1 cellular context compared by ENCODE assay signal in the genomic region with DNA sequence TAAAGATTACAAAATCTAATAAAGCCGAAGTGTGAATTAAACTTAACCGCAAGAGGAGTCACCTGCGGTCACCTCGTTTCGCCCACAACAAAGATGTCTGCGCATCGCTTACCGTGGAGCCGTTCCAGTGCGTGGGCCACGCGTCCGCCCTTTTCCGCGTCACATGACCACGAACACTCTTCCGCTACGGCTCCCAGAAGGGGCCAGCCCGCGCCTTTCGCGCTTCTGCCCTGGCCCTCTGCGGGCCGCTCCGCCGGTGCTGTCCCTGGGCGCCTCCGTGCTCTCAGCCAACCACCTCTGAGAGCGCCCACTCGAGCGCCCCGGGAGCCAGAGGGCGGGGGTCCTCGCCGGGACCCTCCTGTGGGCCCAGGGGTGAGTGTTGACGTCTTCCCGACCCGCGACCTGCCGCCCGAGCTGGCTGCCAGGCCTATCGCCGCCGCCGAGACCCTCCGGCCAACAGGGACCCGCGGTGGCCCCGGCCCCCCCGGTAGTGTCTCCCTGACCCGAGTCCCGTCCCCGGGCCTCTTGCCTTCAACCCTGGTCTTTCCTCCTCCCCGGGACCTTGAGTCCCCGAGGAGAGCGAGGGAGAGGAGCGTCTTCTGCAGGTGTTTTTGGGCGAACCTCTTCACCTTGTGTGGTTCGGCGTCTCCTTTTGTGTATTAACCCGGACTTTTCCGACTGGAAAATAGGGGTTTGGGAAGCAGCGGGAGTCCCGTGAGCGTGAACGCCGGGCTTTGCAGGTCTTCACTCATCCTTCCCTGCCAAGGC.
TF ChIP-seq lines count a peak whose summit lies in the region.

A gene with protein sequence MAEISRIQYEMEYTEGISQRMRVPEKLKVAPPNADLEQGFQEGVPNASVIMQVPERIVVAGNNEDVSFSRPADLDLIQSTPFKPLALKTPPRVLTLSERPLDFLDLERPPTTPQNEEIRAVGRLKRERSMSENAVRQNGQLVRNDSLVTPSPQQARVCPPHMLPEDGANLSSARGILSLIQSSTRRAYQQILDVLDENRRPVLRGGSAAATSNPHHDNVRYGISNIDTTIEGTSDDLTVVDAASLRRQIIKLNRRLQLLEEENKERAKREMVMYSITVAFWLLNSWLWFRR (plus strand): TSS at position 196 of the 768 bp plus-strand sequence. CDS start 5,415 bp downstream, outside the sequence.

TF ChIP-seq in HepG2, 621 proteins besides CTCF, POLR2A, EP300 and RAD21 (continued from another document and continues in another):
- TF ChIP-seq, protein P1, sequence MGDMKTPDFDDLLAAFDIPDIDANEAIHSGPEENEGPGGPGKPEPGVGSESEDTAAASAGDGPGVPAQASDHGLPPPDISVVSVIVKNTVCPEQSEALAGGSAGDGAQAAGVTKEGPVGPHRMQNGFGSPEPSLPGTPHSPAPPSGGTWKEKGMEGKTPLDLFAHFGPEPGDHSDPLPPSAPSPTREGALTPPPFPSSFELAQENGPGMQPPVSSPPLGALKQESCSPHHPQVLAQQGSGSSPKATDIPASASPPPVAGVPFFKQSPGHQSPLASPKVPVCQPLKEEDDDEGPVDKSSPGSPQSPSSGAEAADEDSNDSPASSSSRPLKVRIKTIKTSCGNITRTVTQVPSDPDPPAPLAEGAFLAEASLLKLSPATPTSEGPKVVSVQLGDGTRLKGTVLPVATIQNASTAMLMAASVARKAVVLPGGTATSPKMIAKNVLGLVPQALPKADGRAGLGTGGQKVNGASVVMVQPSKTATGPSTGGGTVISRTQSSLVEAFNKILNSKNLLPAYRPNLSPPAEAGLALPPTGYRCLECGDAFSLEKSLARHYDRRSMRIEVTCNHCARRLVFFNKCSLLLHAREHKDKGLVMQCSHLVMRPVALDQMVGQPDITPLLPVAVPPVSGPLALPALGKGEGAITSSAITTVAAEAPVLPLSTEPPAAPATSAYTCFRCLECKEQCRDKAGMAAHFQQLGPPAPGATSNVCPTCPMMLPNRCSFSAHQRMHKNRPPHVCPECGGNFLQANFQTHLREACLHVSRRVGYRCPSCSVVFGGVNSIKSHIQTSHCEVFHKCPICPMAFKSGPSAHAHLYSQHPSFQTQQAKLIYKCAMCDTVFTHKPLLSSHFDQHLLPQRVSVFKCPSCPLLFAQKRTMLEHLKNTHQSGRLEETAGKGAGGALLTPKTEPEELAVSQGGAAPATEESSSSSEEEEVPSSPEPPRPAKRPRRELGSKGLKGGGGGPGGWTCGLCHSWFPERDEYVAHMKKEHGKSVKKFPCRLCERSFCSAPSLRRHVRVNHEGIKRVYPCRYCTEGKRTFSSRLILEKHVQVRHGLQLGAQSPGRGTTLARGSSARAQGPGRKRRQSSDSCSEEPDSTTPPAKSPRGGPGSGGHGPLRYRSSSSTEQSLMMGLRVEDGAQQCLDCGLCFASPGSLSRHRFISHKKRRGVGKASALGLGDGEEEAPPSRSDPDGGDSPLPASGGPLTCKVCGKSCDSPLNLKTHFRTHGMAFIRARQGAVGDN (CRISPR knock-in tag; IDR thresholded peaks at IDR 0.05), result peak; percentile 99
- peak; percentile 59; the same call in 1 of the 2 replicates for TF ChIP-seq NFE2L1 (CRISPR knock-in tag; IDR thresholded peaks at IDR 0.05; ENCODE audit: borderline replicate concordance)
- TF ChIP-seq, protein P2, sequence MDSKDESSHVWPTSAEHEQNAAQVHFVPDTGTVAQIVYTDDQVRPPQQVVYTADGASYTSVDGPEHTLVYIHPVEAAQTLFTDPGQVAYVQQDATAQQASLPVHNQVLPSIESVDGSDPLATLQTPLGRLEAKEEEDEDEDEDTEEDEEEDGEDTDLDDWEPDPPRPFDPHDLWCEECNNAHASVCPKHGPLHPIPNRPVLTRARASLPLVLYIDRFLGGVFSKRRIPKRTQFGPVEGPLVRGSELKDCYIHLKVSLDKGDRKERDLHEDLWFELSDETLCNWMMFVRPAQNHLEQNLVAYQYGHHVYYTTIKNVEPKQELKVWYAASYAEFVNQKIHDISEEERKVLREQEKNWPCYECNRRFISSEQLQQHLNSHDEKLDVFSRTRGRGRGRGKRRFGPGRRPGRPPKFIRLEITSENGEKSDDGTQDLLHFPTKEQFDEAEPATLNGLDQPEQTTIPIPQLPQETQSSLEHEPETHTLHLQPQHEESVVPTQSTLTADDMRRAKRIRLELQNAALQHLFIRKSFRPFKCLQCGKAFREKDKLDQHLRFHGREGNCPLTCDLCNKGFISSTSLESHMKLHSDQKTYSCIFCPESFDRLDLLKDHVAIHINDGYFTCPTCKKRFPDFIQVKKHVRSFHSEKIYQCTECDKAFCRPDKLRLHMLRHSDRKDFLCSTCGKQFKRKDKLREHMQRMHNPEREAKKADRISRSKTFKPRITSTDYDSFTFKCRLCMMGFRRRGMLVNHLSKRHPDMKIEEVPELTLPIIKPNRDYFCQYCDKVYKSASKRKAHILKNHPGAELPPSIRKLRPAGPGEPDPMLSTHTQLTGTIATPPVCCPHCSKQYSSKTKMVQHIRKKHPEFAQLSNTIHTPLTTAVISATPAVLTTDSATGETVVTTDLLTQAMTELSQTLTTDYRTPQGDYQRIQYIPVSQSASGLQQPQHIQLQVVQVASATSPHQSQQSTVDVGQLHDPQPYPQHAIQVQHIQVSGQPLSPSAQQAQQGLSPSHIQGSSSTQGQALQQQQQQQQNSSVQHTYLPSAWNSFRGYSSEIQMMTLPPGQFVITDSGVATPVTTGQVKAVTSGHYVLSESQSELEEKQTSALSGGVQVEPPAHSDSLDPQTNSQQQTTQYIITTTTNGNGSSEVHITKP (CRISPR knock-in tag; IDR thresholded peaks at IDR 0.05; ENCODE audit: low read depth), result peak; percentile 62; the same call in 1 of the 2 replicates
- peak; percentile 89 for TF ChIP-seq FOXA3 (CRISPR knock-in tag; IDR thresholded peaks at IDR 0.05)
- TF ChIP-seq PITX1 (CRISPR knock-in tag; IDR thresholded peaks at IDR 0.05), result peak; percentile 82
- TF ChIP-seq, protein P3, sequence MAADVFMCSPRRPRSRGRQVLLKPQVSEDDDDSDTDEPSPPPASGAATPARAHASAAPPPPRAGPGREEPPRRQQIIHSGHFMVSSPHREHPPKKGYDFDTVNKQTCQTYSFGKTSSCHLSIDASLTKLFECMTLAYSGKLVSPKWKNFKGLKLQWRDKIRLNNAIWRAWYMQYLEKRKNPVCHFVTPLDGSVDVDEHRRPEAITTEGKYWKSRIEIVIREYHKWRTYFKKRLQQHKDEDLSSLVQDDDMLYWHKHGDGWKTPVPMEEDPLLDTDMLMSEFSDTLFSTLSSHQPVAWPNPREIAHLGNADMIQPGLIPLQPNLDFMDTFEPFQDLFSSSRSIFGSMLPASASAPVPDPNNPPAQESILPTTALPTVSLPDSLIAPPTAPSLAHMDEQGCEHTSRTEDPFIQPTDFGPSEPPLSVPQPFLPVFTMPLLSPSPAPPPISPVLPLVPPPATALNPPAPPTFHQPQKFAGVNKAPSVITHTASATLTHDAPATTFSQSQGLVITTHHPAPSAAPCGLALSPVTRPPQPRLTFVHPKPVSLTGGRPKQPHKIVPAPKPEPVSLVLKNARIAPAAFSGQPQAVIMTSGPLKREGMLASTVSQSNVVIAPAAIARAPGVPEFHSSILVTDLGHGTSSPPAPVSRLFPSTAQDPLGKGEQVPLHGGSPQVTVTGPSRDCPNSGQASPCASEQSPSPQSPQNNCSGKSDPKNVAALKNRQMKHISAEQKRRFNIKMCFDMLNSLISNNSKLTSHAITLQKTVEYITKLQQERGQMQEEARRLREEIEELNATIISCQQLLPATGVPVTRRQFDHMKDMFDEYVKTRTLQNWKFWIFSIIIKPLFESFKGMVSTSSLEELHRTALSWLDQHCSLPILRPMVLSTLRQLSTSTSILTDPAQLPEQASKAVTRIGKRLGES (CRISPR knock-in tag; IDR thresholded peaks at IDR 0.05; ENCODE audit: borderline replicate concordance), result 0 out of 2 replicates have a peak, but pooled peaks have one; percentile 79
- TF ChIP-seq AGO1 (IDR thresholded peaks at IDR 0.05; ENCODE audit: low read depth, low read length, poor library complexity, severe bottlenecking), result peak; percentile 62
- TF ChIP-seq ZNF569 (CRISPR knock-in tag; IDR thresholded peaks at IDR 0.05; ENCODE audit: borderline replicate concordance), result peak; percentile 91; the same call in 1 of the 2 replicates
- 0 out of 2 replicates have a peak, but pooled peaks have one; percentile 22 for TF ChIP-seq ADNP (CRISPR knock-in tag; IDR thresholded peaks at IDR 0.05)
- peak; percentile 95 for TF ChIP-seq ZNF547 (CRISPR knock-in tag; IDR thresholded peaks at IDR 0.05)
- peak; percentile 98 for TF ChIP-seq ETV5 (CRISPR knock-in tag; IDR thresholded peaks at IDR 0.05; ENCODE audit: borderline replicate concordance)
- no peak for TF ChIP-seq SMC3 (IDR thresholded peaks at IDR 0.05; ENCODE audit: low read length)
- TF ChIP-seq BORCS8-MEF2B (CRISPR knock-in tag; IDR thresholded peaks at IDR 0.05), result peak; percentile 95
- TF ChIP-seq KDM4B (CRISPR knock-in tag; IDR thresholded peaks at IDR 0.05), result peak; percentile 94; the same call in 1 of the 2 replicates
- 0 out of 2 replicates have a peak, but pooled peaks have one; percentile 40 for TF ChIP-seq GTF3A (CRISPR knock-in tag; conservative IDR thresholded peaks at IDR 0.05)
- peak; percentile 77 for TF ChIP-seq ZNF44 (CRISPR knock-in tag; IDR thresholded peaks at IDR 0.05)
- peak; percentile 35; the same call in 1 of the 2 replicates for TF ChIP-seq ZMYM2 (CRISPR knock-in tag; IDR thresholded peaks at IDR 0.05)
- TF ChIP-seq NPAS2 (CRISPR knock-in tag; IDR thresholded peaks at IDR 0.05; ENCODE audit: borderline replicate concordance), result no peak
- no peak for TF ChIP-seq PCBP2 (optimal IDR thresholded peaks at IDR 0.05; ENCODE audit: low read depth, low read length, poor library complexity, severe bottlenecking)
- TF ChIP-seq SKI (IDR thresholded peaks at IDR 0.05; ENCODE audit: partially characterized antibody), result no peak
- peak; percentile 40; the same call in 1 of the 2 replicates for TF ChIP-seq NR2F6 (IDR thresholded peaks at IDR 0.05)
- peak; percentile 65; the same call in 1 of the 2 replicates for TF ChIP-seq NR2F6 (CRISPR knock-in tag; IDR thresholded peaks at IDR 0.05)
- peak; percentile 93; the same call in 1 of the 2 replicates for TF ChIP-seq ZNF839 (CRISPR knock-in tag; IDR thresholded peaks at IDR 0.05; ENCODE audit: borderline replicate concordance)
- peak; percentile 97 for TF ChIP-seq ASH2L (IDR thresholded peaks at IDR 0.05; ENCODE audit: insufficient read length, low read depth, low read length)
- no peak for TF ChIP-seq SMYD3 (CRISPR knock-in tag; IDR thresholded peaks at IDR 0.05)
- TF ChIP-seq, protein P4, sequence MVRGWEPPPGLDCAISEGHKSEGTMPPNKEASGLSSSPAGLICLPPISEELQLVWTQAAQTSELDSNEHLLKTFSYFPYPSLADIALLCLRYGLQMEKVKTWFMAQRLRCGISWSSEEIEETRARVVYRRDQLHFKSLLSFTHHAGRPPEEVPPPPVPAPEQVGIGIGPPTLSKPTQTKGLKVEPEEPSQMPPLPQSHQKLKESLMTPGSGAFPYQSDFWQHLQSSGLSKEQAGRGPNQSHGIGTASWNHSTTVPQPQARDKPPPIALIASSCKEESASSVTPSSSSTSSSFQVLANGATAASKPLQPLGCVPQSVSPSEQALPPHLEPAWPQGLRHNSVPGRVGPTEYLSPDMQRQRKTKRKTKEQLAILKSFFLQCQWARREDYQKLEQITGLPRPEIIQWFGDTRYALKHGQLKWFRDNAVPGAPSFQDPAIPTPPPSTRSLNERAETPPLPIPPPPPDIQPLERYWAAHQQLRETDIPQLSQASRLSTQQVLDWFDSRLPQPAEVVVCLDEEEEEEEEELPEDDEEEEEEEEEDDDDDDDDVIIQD (CRISPR knock-in tag; IDR thresholded peaks at IDR 0.05; ENCODE audit: low read depth), result peak; percentile 99
- TF ChIP-seq, protein P5, sequence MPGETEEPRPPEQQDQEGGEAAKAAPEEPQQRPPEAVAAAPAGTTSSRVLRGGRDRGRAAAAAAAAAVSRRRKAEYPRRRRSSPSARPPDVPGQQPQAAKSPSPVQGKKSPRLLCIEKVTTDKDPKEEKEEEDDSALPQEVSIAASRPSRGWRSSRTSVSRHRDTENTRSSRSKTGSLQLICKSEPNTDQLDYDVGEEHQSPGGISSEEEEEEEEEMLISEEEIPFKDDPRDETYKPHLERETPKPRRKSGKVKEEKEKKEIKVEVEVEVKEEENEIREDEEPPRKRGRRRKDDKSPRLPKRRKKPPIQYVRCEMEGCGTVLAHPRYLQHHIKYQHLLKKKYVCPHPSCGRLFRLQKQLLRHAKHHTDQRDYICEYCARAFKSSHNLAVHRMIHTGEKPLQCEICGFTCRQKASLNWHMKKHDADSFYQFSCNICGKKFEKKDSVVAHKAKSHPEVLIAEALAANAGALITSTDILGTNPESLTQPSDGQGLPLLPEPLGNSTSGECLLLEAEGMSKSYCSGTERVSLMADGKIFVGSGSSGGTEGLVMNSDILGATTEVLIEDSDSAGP (CRISPR knock-in tag; IDR thresholded peaks at IDR 0.05; ENCODE audit: borderline replicate concordance), result peak; percentile 97
- peak; percentile 68 for TF ChIP-seq GABPA (IDR thresholded peaks at IDR 0.05; ENCODE audit: low read depth, low read length)
- peak; percentile 92 for TF ChIP-seq GABPA (CRISPR knock-in tag; IDR thresholded peaks at IDR 0.05; ENCODE audit: low read depth)
- peak; percentile 96 for TF ChIP-seq SAP130 (CRISPR knock-in tag; IDR thresholded peaks at IDR 0.05; ENCODE audit: low read depth)
- peak; percentile 87; the same call in 2 of the 3 replicates for TF ChIP-seq MXI1 (IDR thresholded peaks at IDR 0.05; ENCODE audit: borderline replicate concordance, low read depth, low read length)
- TF ChIP-seq FOXK2 (IDR thresholded peaks at IDR 0.05), result 0 out of 2 replicates have a peak, but pooled peaks have one; percentile 11
- TF ChIP-seq MBD4 (IDR thresholded peaks at IDR 0.05; ENCODE audit: borderline replicate concordance, low read length), result no peak
- TF ChIP-seq RFXANK (CRISPR knock-in tag; IDR thresholded peaks at IDR 0.05), result peak; percentile 65; the same call in 1 of the 2 replicates
- peak; percentile 98 for TF ChIP-seq ZNF160 (CRISPR knock-in tag; IDR thresholded peaks at IDR 0.05)
- TF ChIP-seq NFIC (IDR thresholded peaks at IDR 0.05; ENCODE audit: low read length), result peak; percentile 40; the same call in 1 of the 2 replicates
- TF ChIP-seq ZNF737 (CRISPR knock-in tag; IDR thresholded peaks at IDR 0.05; ENCODE audit: borderline replicate concordance), result no peak
- peak; percentile 99 for TF ChIP-seq ZFX (CRISPR knock-in tag; IDR thresholded peaks at IDR 0.05; ENCODE audit: low read depth)
- TF ChIP-seq, protein P6, sequence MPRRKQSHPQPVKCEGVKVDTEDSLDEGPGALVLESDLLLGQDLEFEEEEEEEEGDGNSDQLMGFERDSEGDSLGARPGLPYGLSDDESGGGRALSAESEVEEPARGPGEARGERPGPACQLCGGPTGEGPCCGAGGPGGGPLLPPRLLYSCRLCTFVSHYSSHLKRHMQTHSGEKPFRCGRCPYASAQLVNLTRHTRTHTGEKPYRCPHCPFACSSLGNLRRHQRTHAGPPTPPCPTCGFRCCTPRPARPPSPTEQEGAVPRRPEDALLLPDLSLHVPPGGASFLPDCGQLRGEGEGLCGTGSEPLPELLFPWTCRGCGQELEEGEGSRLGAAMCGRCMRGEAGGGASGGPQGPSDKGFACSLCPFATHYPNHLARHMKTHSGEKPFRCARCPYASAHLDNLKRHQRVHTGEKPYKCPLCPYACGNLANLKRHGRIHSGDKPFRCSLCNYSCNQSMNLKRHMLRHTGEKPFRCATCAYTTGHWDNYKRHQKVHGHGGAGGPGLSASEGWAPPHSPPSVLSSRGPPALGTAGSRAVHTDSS (CRISPR knock-in tag; conservative IDR thresholded peaks at IDR 0.05), result 0 out of 2 replicates have a peak, but pooled peaks have one; percentile 87
